8 cellular contexts compared by ENCODE assay signal in the genomic region with DNA sequence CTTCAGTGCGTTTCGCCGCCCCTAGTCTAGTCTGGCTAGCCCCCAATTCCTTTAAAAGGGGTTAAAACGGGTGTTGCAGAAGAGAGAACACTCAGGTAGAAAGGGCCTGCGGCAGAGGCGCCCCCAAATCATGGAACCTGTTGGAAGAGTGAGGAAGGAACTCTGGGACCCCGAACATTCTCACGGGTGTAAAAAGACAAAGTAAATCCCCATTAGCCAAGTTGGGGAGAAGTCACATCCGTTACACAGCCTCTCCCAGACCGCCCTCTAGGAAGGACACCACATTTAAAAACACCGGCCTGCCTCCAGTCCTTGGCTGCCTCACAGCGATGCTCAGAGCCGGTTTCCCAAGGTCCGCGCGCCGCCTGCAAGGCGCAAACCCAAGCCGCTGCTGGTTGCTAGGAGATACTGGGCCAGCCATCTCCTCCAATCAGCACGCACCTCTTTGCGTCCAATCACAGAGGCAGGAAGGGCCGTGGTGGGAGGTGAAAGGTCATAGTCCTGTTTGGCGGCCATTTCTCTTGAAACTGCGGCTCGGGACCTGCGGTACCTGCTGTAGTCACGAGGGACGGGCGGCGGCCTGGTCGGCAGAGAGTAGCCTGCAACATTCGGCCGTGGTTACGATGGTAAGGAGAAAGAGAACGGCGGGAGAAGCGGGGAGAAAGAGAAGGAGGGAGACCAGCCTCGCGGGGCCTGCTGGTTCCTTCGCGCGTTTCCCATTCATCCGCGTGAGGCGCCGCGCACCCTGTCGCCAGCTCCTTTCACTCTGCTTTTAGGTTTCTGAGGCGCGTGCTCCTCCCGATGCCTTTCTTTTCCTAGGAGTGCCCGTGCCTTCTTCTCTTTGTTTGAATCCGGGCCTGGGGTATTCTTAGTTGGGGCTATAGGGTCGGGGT. TPM values are rescaled to one million over a fixed set of nuclear protein-coding genes. Genes with fewer than 3 reads are reported as not detected.
DNase-seq lines count a peak whose midpoint lies in the region; ATAC-seq and TF ChIP-seq lines count a peak whose summit lies in the region.

A gene (plus strand): TSS at position 502 of the 893 bp plus-strand sequence. CDS start 122 bp downstream, at position 624.

- peak within 1 kb of the TSS; percentile 76 for H2AFZ ChIP-seq in fibroblast of lung (ENCODE audit: low read length)

- H3K4me1 ChIP-seq in fibroblast of lung (ENCODE audit: control insufficient read depth, extremely low read depth, insufficient read depth, low read length): peaks cover 6% of the 10 kb centered on the region

- intact Hi-C loops in activated T-helper 1 cell treated with anti-CD3 and anti-CD28 coated beads, Interleukin-12 subunit alpha, Interleukin-12 subunit beta, Interleukin-2, Interleukin-4 antibody, amounts not matched to agents 30 ng/mL and 10 ng/mL and 1 ng/mL, durations not matched to agents 14 hours and 24 hours and 36 hours (cut with micrococcal nuclease): loop anchor here (1.0 to 5.0 kb wide), 15 partner anchors 9 to 1049 kb away; a partner anchor contains a TSS

- peaks cover 44% of the 10 kb centered on the region for H3K79me2 ChIP-seq in fibroblast of lung (ENCODE audit: control insufficient read depth, insufficient read depth, low read length)

- peak within 1 kb of the TSS; percentile 82 for H3K27ac ChIP-seq in fibroblast of lung (ENCODE audit: insufficient read depth, low read length)

- no peak within 1 kb of the TSS for H3K4me3 Mint-ChIP-seq in activated T-helper 1 cell treated with anti-CD3 and anti-CD28 coated beads, Interleukin-12 subunit alpha, Interleukin-12 subunit beta, Interleukin-2, Interleukin-4 antibody, amounts not matched to agents 30 ng/mL and 10 ng/mL and 1 ng/mL, durations not matched to agents 14 hours and 24 hours and 36 hours
- no peak within 1 kb of the TSS for H3K4me3 Mint-ChIP-seq in naive B cell
- H3K4me3 Mint-ChIP-seq in stimulated activated memory B cell treated with anti-CD40 and anti-IgM and Interleukin-4, amounts not matched to agents 10 μg/mL and 1 μg/mL and 100 μg/mL, for 72 hours: no peak within 1 kb of the TSS

- peaks cover 24% of the 10 kb centered on the region for H3K36me3 Mint-ChIP-seq in activated T-helper 1 cell treated with anti-CD3 and anti-CD28 coated beads, Interleukin-12 subunit alpha, Interleukin-12 subunit beta, Interleukin-2, Interleukin-4 antibody, amounts not matched to agents 30 ng/mL and 10 ng/mL and 1 ng/mL, durations not matched to agents 14 hours and 24 hours and 36 hours (ENCODE audit: low read depth)
- peaks cover 6 to 15% of the 10 kb centered on the region in 2 donors for H3K36me3 Mint-ChIP-seq in naive B cell
- peaks cover 28% of the 10 kb centered on the region for H3K36me3 Mint-ChIP-seq in stimulated activated memory B cell treated with anti-CD40 and anti-IgM and Interleukin-4, amounts not matched to agents 10 μg/mL and 1 μg/mL and 100 μg/mL, for 72 hours

- H3K27me3 Mint-ChIP-seq in activated T-helper 1 cell treated with anti-CD3 and anti-CD28 coated beads, Interleukin-12 subunit alpha, Interleukin-12 subunit beta, Interleukin-2, Interleukin-4 antibody, amounts not matched to agents 30 ng/mL and 10 ng/mL and 1 ng/mL, durations not matched to agents 14 hours and 24 hours and 36 hours (ENCODE audit: insufficient read depth): peaks cover 5% of the 10 kb centered on the region
- H3K27me3 Mint-ChIP-seq in naive B cell: peaks cover 10 to 16% (median 11%) of the 10 kb centered on the region in 3 donors
- peaks cover 16% of the 10 kb centered on the region for H3K27me3 Mint-ChIP-seq in stimulated activated memory B cell treated with anti-CD40 and anti-IgM and Interleukin-4, amounts not matched to agents 10 μg/mL and 1 μg/mL and 100 μg/mL, for 72 hours

- no peaks in the 10 kb centered on the region for H3K9me3 ChIP-seq in fibroblast of lung (ENCODE audit: control insufficient read depth, insufficient read depth, low read depth, low read length)

- ATAC-seq in naive B cell (ENCODE audit: low read depth in 2 of 2): peak; percentile 96 to 98
- ATAC-seq in stimulated activated memory B cell treated with anti-CD40 and anti-IgM and Interleukin-4, amounts not matched to agents 10 μg/mL and 1 μg/mL and 100 μg/mL, for 72 hours: peak; percentile 100

- H3K36me3 ChIP-seq in fibroblast of lung (ENCODE audit: control insufficient read depth, insufficient read depth, low read length): no peaks in the 10 kb centered on the region

- H3K4me2 ChIP-seq in fibroblast of lung (ENCODE audit: extremely low read depth, insufficient read depth, low read length): peak within 1 kb of the TSS; percentile 91

- H3K9me3 Mint-ChIP-seq in activated T-helper 1 cell treated with anti-CD3 and anti-CD28 coated beads, Interleukin-12 subunit alpha, Interleukin-12 subunit beta, Interleukin-2, Interleukin-4 antibody, amounts not matched to agents 30 ng/mL and 10 ng/mL and 1 ng/mL, durations not matched to agents 14 hours and 24 hours and 36 hours: no peaks in the 10 kb centered on the region
- H3K9me3 Mint-ChIP-seq in naive B cell: no peaks in the 10 kb centered on the region
- no peaks in the 10 kb centered on the region for H3K9me3 Mint-ChIP-seq in stimulated activated memory B cell treated with anti-CD40 and anti-IgM and Interleukin-4, amounts not matched to agents 10 μg/mL and 1 μg/mL and 100 μg/mL, for 72 hours

- H4K20me1 ChIP-seq in fibroblast of lung (ENCODE audit: control insufficient read depth, extremely low read depth, insufficient read depth, low read length): no peaks in the 10 kb centered on the region

- peak within 1 kb of the TSS; percentile 73 for H3K9ac ChIP-seq in fibroblast of lung (ENCODE audit: insufficient read depth, low read length)

- DNase-seq in ELF-1 (ENCODE audit: low read depth, low spot score) (peak; percentile 99), GOT3 (lab: John Stamatoyannopoulos, UW) (peak; percentile 63), LHCN-M2 (ENCODE audit: low read depth) (peak; percentile 97), RPMI7951 (ENCODE audit: low read depth) (peak; percentile 93), fibroblast of lung (ENCODE audit: low read depth in 2 of 2) (peak; percentile 95 to 97), naive B cell (peak; percentile 94)
- peak; percentile 93 for DNase-seq in activated T-helper 1 cell treated with anti-CD3 and anti-CD28 coated beads, Interleukin-12 subunit alpha, Interleukin-12 subunit beta, Interleukin-2, Interleukin-4 antibody, amounts not matched to agents 30 ng/mL and 10 ng/mL and 1 ng/mL, durations not matched to agents 14 hours and 24 hours and 36 hours (ENCODE audit: low spot score)

- TF ChIP-seq CTCF in fibroblast of lung (conservative IDR thresholded peaks at IDR 0.05 in 1 of 2, IDR thresholded peaks at IDR 0.05 in 1 of 2; ENCODE audit: low read depth in 1 of 2, low read length in 2 of 2): peak in 1 of 2 donors; percentile 1

- no peak within 1 kb of the TSS for H3K27ac Mint-ChIP-seq in activated T-helper 1 cell treated with anti-CD3 and anti-CD28 coated beads, Interleukin-12 subunit alpha, Interleukin-12 subunit beta, Interleukin-2, Interleukin-4 antibody, amounts not matched to agents 30 ng/mL and 10 ng/mL and 1 ng/mL, durations not matched to agents 14 hours and 24 hours and 36 hours
- peak within 1 kb of the TSS in 2 of 6 donors; percentile 3 to 14 for H3K27ac Mint-ChIP-seq in naive B cell
- no peak within 1 kb of the TSS for H3K27ac Mint-ChIP-seq in stimulated activated memory B cell treated with anti-CD40 and anti-IgM and Interleukin-4, amounts not matched to agents 10 μg/mL and 1 μg/mL and 100 μg/mL, for 72 hours

- peaks cover 12% of the 10 kb centered on the region for H3K4me1 Mint-ChIP-seq in activated T-helper 1 cell treated with anti-CD3 and anti-CD28 coated beads, Interleukin-12 subunit alpha, Interleukin-12 subunit beta, Interleukin-2, Interleukin-4 antibody, amounts not matched to agents 30 ng/mL and 10 ng/mL and 1 ng/mL, durations not matched to agents 14 hours and 24 hours and 36 hours (ENCODE audit: low read depth)
- peaks cover 0 to 9% (median 4%) of the 10 kb centered on the region in 3 donors for H3K4me1 Mint-ChIP-seq in naive B cell
- H3K4me1 Mint-ChIP-seq in stimulated activated memory B cell treated with anti-CD40 and anti-IgM and Interleukin-4, amounts not matched to agents 10 μg/mL and 1 μg/mL and 100 μg/mL, for 72 hours: peaks cover 18% of the 10 kb centered on the region

- no peaks in the 10 kb centered on the region for H3K27me3 ChIP-seq in fibroblast of lung (ENCODE audit: control insufficient read depth, insufficient read depth, low read length)

- peak within 1 kb of the TSS; percentile 63 to 83 (median 78) for H3K4me3 ChIP-seq in fibroblast of lung (replicated peaks in 1 of 4; ENCODE audit: control extremely low read depth in 1 of 4, insufficient read depth in 1 of 4, low read depth in 3 of 4, low read length in 4 of 4)

RNA-seq across cellular contexts. Expression of the gene that starts here (rescaled TPM):
- 10.0 and 10.8 TPM in 2 replicates for total RNA-seq in LHCN-M2 (2014; rRNA removed)
- 70.2 TPM for polyA plus RNA-seq in LHCN-M2 (2012)
- total RNA-seq in RPMI7951 (2014; rRNA removed; shearing (Covaris generic)): 23.0 and 29.6 TPM in 2 replicates
- 65.6 and 70.9 TPM in 2 replicates for total RNA-seq in activated T-helper 1 cell treated with anti-CD3 and anti-CD28 coated beads, Interleukin-12 subunit alpha, Interleukin-12 subunit beta, Interleukin-2, Interleukin-4 antibody, amounts not matched to agents 30 ng/mL and 10 ng/mL and 1 ng/mL, durations not matched to agents 14 hours and 24 hours and 36 hours
- 11.3 and 14.2 TPM in 2 replicates for total RNA-seq in fibroblast of lung
- 25.0 and 35.2 TPM in 2 replicates for polyA plus RNA-seq in fibroblast of lung
- polyA plus RNA-seq in fibroblast of lung (2012): 61.2 and 71.8 TPM in 2 replicates
- polyA minus RNA-seq in fibroblast of lung (ENCODE audit: low replicate concordance): 6.0 and 6.4 TPM in 2 replicates
- 10 to 100 TPM; 27.2 to 56.2 (median 51.2) TPM for polyA plus RNA-seq in naive B cell (ENCODE audit: low read depth in 6 of 6)

Comparison
In these comparisons a context has a peak if more than half of its experiments do, and no peak if none do; other contexts are left out.
1. Peak in every context shown above with its lines: DNase-seq, ATAC-seq, H3K4me3 ChIP-seq and H3K27ac ChIP-seq.